Comparison of ENCODE assay signal across 12 cellular contexts in the genomic region with DNA sequence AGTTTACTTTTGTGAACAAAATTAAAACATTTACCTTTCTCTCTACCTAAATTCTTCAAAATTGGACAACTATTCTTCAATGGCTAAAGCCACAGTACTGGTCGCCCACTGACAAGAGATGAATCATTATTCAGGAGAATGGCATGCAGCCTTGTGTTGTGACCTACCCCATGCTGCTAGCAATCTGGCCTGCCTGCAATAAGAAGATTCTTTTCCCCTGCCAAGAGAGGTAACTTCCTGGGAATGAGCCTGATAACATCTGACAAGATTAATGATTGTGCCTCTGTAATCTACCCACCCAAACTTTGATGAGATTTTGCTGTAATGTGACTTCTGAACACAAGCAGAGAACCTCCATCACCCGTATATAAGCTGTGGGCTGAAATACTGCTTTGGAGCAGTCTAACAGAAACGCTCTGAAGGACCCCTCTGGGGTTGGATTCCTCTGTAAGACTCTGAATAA. TPM values are rescaled to one million over a fixed set of nuclear protein-coding genes. Genes with fewer than 3 reads are reported as not detected.
A peak's percentile ranks its signal among the peaks of the same experiment; 100 is the strongest.
DNase-seq lines count a peak whose midpoint lies in the region; ATAC-seq and TF ChIP-seq lines count a peak whose summit lies in the region.
"Had no signal": no experiment of that assay in that cellular context is flagged by ENCODE, and none has a peak within 500 bp of the region (broad histone marks: within the 10 kb centered on the region; RNA-seq: fewer than 3 reads in every experiment).

No MANE protein-coding gene starts in this region.

- no peak overlapping the region for H2AK5ac ChIP-seq in H9 (ENCODE audit: insufficient read length, low read length)

- H3K56ac ChIP-seq in H9 (ENCODE audit: insufficient read length, low read depth, low read length): no peak overlapping the region

- H3K27me3 ChIP-seq in H9 (ENCODE audit: insufficient read depth, low read length) (no peaks in the 10 kb centered on the region), upper lobe of left lung (no peaks in the 10 kb centered on the region)
- H3K27me3 ChIP-seq: right atrium auricular region, stomach had no signal

- H2AFZ ChIP-seq in H9 (ENCODE audit: low read length): no peak overlapping the region

- H3K9me3 ChIP-seq in H9 (ENCODE audit: control insufficient read depth, low read depth, low read length): no peaks in the 10 kb centered on the region
- no peaks in the 10 kb centered on the region for H3K9me3 ChIP-seq in mucosa of descending colon
- no peaks in the 10 kb centered on the region for H3K9me3 ChIP-seq in upper lobe of left lung
- H3K9me3 ChIP-seq: right atrium auricular region, stomach had no signal

- H3K9me3 Mint-ChIP-seq in H9: peaks cover under 1% of the 10 kb centered on the region in 2 experiments; a peak in 3 of 5 replicates
- H3K9me3 Mint-ChIP-seq: activated T-cell treated with anti-CD3 and anti-CD28 coated beads, Interleukin-2, amount 50 U/mL, for 4 hours had no signal

- no peak overlapping the region for H3K23ac ChIP-seq in H9 (ENCODE audit: insufficient read length, low read depth, low read length)

- no peaks in the 10 kb centered on the region for H3K36me3 ChIP-seq in mucosa of descending colon (ENCODE audit: low read depth)
- no peaks in the 10 kb centered on the region for H3K36me3 ChIP-seq in upper lobe of left lung
- H3K36me3 ChIP-seq: right atrium auricular region, stomach had no signal

- H4K20me1 ChIP-seq in H9 (ENCODE audit: control insufficient read depth, insufficient read depth, insufficient read length): no peaks in the 10 kb centered on the region

- H3K36me3 Mint-ChIP-seq in H9 (ENCODE audit: insufficient read depth in 1 of 3, low read depth in 3 of 3): 0 out of 7 replicates have a peak, but pooled peaks cover 0 to 2% (median 0%) of the 10 kb centered on the region in 3 experiments

- WGBS in H9 (ENCODE audit: extremely low coverage, insufficient read length, low lambda C conversion rate): no CpG with 5 or more reads among the region's 3 CpGs
- WGBS in upper lobe of left lung, 2 donors: 79 to 89% methylated on average over 3 of the region's 3 CpGs

- H3K18ac ChIP-seq in H9 (ENCODE audit: insufficient read length, low read depth, low read length): no peak overlapping the region

- H3K9ac ChIP-seq in H9 (ENCODE audit: extremely low read depth, insufficient read length, low read length): no peak overlapping the region
- H3K9ac ChIP-seq: KMS-11 had no signal

- intact Hi-C loops in mucosa of descending colon (cut with DNase I, micrococcal nuclease): no loop called here

- H3K23me2 ChIP-seq in H9 (ENCODE audit: insufficient read length, low read depth, low read length, poor library complexity, severe bottlenecking): no peaks in the 10 kb centered on the region

- H3K27ac Mint-ChIP-seq in H9: peak overlapping the region in 2 of 3 experiments; percentile 9 to 66; a peak in 5 of 7 replicates

- H3K4ac ChIP-seq in H9 (ENCODE audit: low read depth, low read length): no peak overlapping the region

- H3K4me1 ChIP-seq in H9 (ENCODE audit: insufficient read depth, low read length) (no peaks in the 10 kb centered on the region; the same call in 1 of the 2 replicates), mucosa of descending colon (ENCODE audit: low read depth) (no peaks in the 10 kb centered on the region), upper lobe of left lung (peaks cover 0 to 14% (median 7%) of the 10 kb centered on the region in 4 donors)

- H3K4me1 Mint-ChIP-seq in H9: peaks cover 14 to 15% of the 10 kb centered on the region in 2 experiments

- H3K4me2 ChIP-seq in H9 (ENCODE audit: insufficient read depth, insufficient read length, low read length): no peak overlapping the region
- H3K4me2 ChIP-seq: KMS-11 had no signal

- H4K8ac ChIP-seq in H9 (replicated peaks; ENCODE audit: insufficient read length, low read depth, low read length): no peak overlapping the region

- H3T11ph ChIP-seq in H9 (ENCODE audit: low read length): no peak overlapping the region

- no peaks in the 10 kb centered on the region for H3K79me2 ChIP-seq in H9 (ENCODE audit: insufficient read depth, low read length)

- no peak overlapping the region for H2BK5ac ChIP-seq in H9 (ENCODE audit: insufficient read length, low read length)

- no peak overlapping the region for H2BK120ac ChIP-seq in H9 (ENCODE audit: low read depth, low read length, poor library complexity, severe bottlenecking)

- H2BK15ac ChIP-seq in H9 (ENCODE audit: low read depth, low read length): no peak overlapping the region

- TF ChIP-seq POLR2A in upper lobe of left lung (IDR thresholded peaks at IDR 0.05): no peak

- peaks cover 2% of the 10 kb centered on the region; the same call in 1 of the 2 replicates for H3K27me3 Mint-ChIP-seq in H9 (ENCODE audit: low read depth)

- in situ Hi-C loops in SK-MEL-5 (cut with HindIII; ENCODE audit: low pct_unique_long_range_greater_than_20kb, low sequenced_read_pairs): no loop called here

- no peaks in the 10 kb centered on the region for H3K79me1 ChIP-seq in H9 (ENCODE audit: insufficient read depth, low read depth, low read length, poor library complexity, severe bottlenecking)

- H3K14ac ChIP-seq in H9 (ENCODE audit: insufficient read depth, low read length): no peak overlapping the region

- H3K4me3 ChIP-seq in fibroblast of villous mesenchyme (ENCODE audit: low read depth, low read length): no peak overlapping the region
- no peak overlapping the region for H3K4me3 ChIP-seq in retinal pigment epithelial cell (ENCODE audit: low read length)
- no peak overlapping the region for H3K4me3 ChIP-seq in mucosa of descending colon
- no peak overlapping the region for H3K4me3 ChIP-seq in upper lobe of left lung
- H3K4me3 ChIP-seq: right atrium auricular region, stomach had no signal

- no peak overlapping the region for H3K4me3 Mint-ChIP-seq in H9
- H3K4me3 Mint-ChIP-seq: activated T-cell treated with anti-CD3 and anti-CD28 coated beads, Interleukin-2, amount 50 U/mL, for 4 hours had no signal

- no peak overlapping the region for H2BK20ac ChIP-seq in H9 (ENCODE audit: low read depth, low read length, poor library complexity, severe bottlenecking)

- TF ChIP-seq EP300 in upper lobe of left lung (IDR thresholded peaks at IDR 0.05): no peak

- DNase-seq in H9 (peak; percentile 52), SK-MEL-5 (ENCODE audit: low read depth, low spot score) (peak; percentile 55), fibroblast of villous mesenchyme (ENCODE audit: low read depth) (peak; percentile 74), retinal pigment epithelial cell (ENCODE audit: low read depth) (peak; percentile 42), mucosa of descending colon (no peak), upper lobe of left lung (no peak), SKM-1 (lab: John Stamatoyannopoulos, UW; ENCODE audit: unreplicated experiment) (no peak)
- DNase-seq: activated T-cell treated with anti-CD3 and anti-CD28 coated beads, Interleukin-2, amount 50 U/mL, for 4 hours; stomach had no signal

- H4K91ac ChIP-seq in H9 (ENCODE audit: insufficient read length, low read depth, low read length): no peak overlapping the region

- H3K27ac ChIP-seq in H9 (ENCODE audit: insufficient read length, low read depth, low read length) (no peak overlapping the region), upper lobe of left lung (no peak overlapping the region)
- H3K27ac ChIP-seq: KMS-11, right atrium auricular region, stomach had no signal

- no peak overlapping the region for H2BK12ac ChIP-seq in H9 (ENCODE audit: insufficient read length, low read depth, low read length)

- TF ChIP-seq CTCF in H9 (conservative IDR thresholded peaks at IDR 0.05): no peak
- TF ChIP-seq CTCF in fibroblast of villous mesenchyme (IDR thresholded peaks at IDR 0.05; ENCODE audit: insufficient read depth, low read depth, low read length): no peak
- TF ChIP-seq CTCF in retinal pigment epithelial cell (conservative IDR thresholded peaks at IDR 0.05; ENCODE audit: low read depth, low read length): no peak
- no peak for TF ChIP-seq CTCF in mucosa of descending colon (IDR thresholded peaks at IDR 0.05)
- no peak for TF ChIP-seq CTCF in upper lobe of left lung (IDR thresholded peaks at IDR 0.05)

- no peak for ATAC-seq in mucosa of descending colon
- no peak for ATAC-seq in upper lobe of left lung (ENCODE audit: low FRiP score in 2 of 2)
- no peak for ATAC-seq in GM19035 (IDR thresholded peaks at IDR 0.05; ENCODE audit: unreplicated experiment)
- ATAC-seq: activated T-cell treated with anti-CD3 and anti-CD28 coated beads, Interleukin-2, amount 50 U/mL, for 4 hours had no signal

- no peak overlapping the region for H4K5ac ChIP-seq in H9 (ENCODE audit: insufficient read length, low read depth, low read length)

RNA-seq across cellular contexts. Expression of gene ST3GAL5, which starts 47.0 kb away (rescaled TPM):
- total RNA-seq in H9 (2021): 3.3 and 3.9 TPM in 2 replicates
- 70.8 and 71.0 TPM in 2 replicates for total RNA-seq in SK-MEL-5 (2014; rRNA removed; shearing (Covaris generic))
- 40.6 and 53.3 TPM in 2 replicates for polyA plus RNA-seq in SK-MEL-5 (2015; cell fraction: cytosol; rRNA removed)
- 57.8 and 64.6 TPM in 2 replicates for polyA plus RNA-seq in SK-MEL-5 (2015; cell fraction: nucleus; rRNA removed)
- 25.8 and 27.6 TPM in 2 replicates for total RNA-seq in fibroblast of villous mesenchyme
- total RNA-seq in mucosa of descending colon: 10 to 100 TPM in 1 of 3 donors, 1 to 10 TPM in 2; 5.0 to 19.0 (median 5.4) TPM
- total RNA-seq in upper lobe of left lung: 100 to 1,000 TPM in 2 of 6 donors, 10 to 100 TPM in 4; 54.5 to 162 (median 83.8) TPM

Comparison
In these comparisons a context has a peak if more than half of its experiments do, and no peak if none do; other contexts are left out.
1. DNase-seq: peak in H9 (single experiment), SK-MEL-5 (single experiment), fibroblast of villous mesenchyme (single experiment) and retinal pigment epithelial cell (single experiment); none in mucosa of descending colon (0 of 3), upper lobe of left lung (0 of 2) and SKM-1 (single experiment).